Comparison of ENCODE assay signal across 17 cellular contexts in the genomic region with DNA sequence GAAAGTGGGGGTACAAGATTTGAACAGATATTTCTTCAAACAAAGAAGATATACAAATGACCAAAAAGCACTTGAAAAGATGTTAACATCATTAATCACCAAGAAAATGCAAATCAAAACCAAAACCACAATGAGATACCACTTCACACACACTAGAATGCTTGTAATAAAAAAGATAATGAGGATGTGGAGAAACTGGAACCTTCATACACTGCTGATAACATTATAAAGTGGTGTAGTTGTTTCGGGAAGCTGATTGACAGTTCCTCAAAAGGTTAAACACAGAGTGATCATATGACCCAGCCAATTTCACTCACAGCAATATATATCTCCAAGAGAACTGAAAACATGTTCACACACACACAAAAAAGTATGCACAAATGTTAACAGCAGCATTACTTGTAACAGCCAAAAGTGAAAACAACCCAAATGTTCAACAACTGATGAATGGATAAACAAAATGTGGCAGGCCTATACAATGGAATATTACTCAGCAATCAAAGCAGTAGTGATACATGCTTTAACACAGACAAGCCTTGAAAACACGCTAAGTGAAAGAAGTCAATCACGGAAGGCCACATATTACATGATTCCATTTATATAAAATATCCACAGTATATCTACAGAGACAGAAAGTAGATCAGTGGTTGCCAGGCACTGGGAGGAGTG. TPM values are rescaled to one million over a fixed set of nuclear protein-coding genes. Genes with fewer than 3 reads are reported as not detected.
DNase-seq lines count a peak whose midpoint lies in the region; ATAC-seq and TF ChIP-seq lines count a peak whose summit lies in the region.
"Had no signal": no experiment of that assay in that cellular context is flagged by ENCODE, and none has a peak within 500 bp of the region (broad histone marks: within the 10 kb centered on the region; RNA-seq: fewer than 3 reads in every experiment).

No MANE protein-coding gene starts in this region.

- H3K4me3 Mint-ChIP-seq in T-cell: no peak overlapping the region

- no peak overlapping the region for H3K4me3 ChIP-seq in DND-41 (ENCODE audit: low read depth in 1 of 2, low read length in 2 of 2)
- H3K4me3 ChIP-seq in fibroblast of villous mesenchyme (ENCODE audit: low read depth, low read length): no peak overlapping the region
- H3K4me3 ChIP-seq in A673 (ENCODE audit: low read depth, low read length, poor library complexity, severe bottlenecking): no peak overlapping the region
- H3K4me3 ChIP-seq: adrenal gland, esophagus muscularis mucosa, SJSA1 had no signal

- ATAC-seq in DND-41 (ENCODE audit: insufficient read depth, low read depth) (peak; percentile 29; the same call in 1 of the 3 replicates), T-cell (replicated peaks in 1 of 4) (peak in 3 of 4 experiments; percentile 35 to 61 (median 41))

- BruUV-seq in A673 (replicated peaks; lab: Mats Ljungman, UMichigan): no TSS peak

- H3K4me1 Mint-ChIP-seq in T-cell: peaks cover 38 to 46% (median 45%) of the 10 kb centered on the region in 3 donors

- H3K4me1 ChIP-seq in DND-41 (ENCODE audit: insufficient read depth, low read length) (no peaks in the 10 kb centered on the region), A673 (ENCODE audit: insufficient read depth, low read length, poor library complexity, severe bottlenecking) (no peaks in the 10 kb centered on the region)
- H3K4me1 ChIP-seq: adrenal gland had no signal

- peaks cover 38% of the 10 kb centered on the region for H3K36me3 Mint-ChIP-seq in T-cell

- POLR2A ChIA-PET in T-cell (lab: Charles Lee): interaction anchor here in 1 of 2 donors (0.7 kb wide), 1 partner anchor 679 kb away, joined by 3 read pairs; no protein-coding TSS in a partner anchor
- POLR2A ChIA-PET in A673 (lab: Charles Lee; ENCODE audit: low non-redundant PET): no interaction called here

- no peak overlapping the region for H3K27ac ChIP-seq in DND-41 (ENCODE audit: low read length)
- no peak overlapping the region for H3K27ac ChIP-seq in A673 (ENCODE audit: low read depth, low read length, poor library complexity, severe bottlenecking)
- H3K27ac ChIP-seq: adrenal gland, C4-2B, esophagus muscularis mucosa, SJSA1 had no signal

- H3K27me3 Mint-ChIP-seq in T-cell: no peaks in the 10 kb centered on the region

- H4K20me1 ChIP-seq in DND-41 (ENCODE audit: insufficient read depth, low read length): peaks cover 48% of the 10 kb centered on the region; the same call in 1 of the 2 replicates

- no peak overlapping the region for H3K4me2 ChIP-seq in DND-41 (ENCODE audit: insufficient read depth, low read length)

- CTCF ChIA-PET in T-cell (lab: Charles Lee) (interaction anchor here in 1 of 2 donors (0.6 kb wide), 1 partner anchor 24 kb away, joined by 5 read pairs; no protein-coding TSS in a partner anchor), A673 (lab: Charles Lee) (no interaction called here)

- H3K27ac Mint-ChIP-seq in T-cell: peak overlapping the region in 1 of 2 donors; percentile 3

- H3K79me2 ChIP-seq in DND-41 (ENCODE audit: insufficient read depth, low read length): peaks cover 96% of the 10 kb centered on the region

- TF ChIP-seq CTCF in DND-41 (IDR thresholded peaks at IDR 0.05; ENCODE audit: borderline replicate concordance, extremely low read depth, low read length, poor library complexity, severe bottlenecking) (no peak), fibroblast of villous mesenchyme (IDR thresholded peaks at IDR 0.05; ENCODE audit: insufficient read depth, low read depth, low read length) (no peak), A673 (conservative IDR thresholded peaks at IDR 0.05; ENCODE audit: low read depth, low read length) (no peak)

- H3K9me3 ChIP-seq in DND-41 (ENCODE audit: insufficient read depth, low read length, severe bottlenecking): no peaks in the 10 kb centered on the region
- H3K9me3 ChIP-seq in A673 (ENCODE audit: low read depth, low read length, poor library complexity, severe bottlenecking): no peaks in the 10 kb centered on the region
- H3K9me3 ChIP-seq: adrenal gland, esophagus muscularis mucosa, SJSA1 had no signal

- H3K9me3 Mint-ChIP-seq in T-cell: no peaks in the 10 kb centered on the region

- DNase-seq in CD1c-positive myeloid dendritic cell (ENCODE audit: extremely low spot score): peak; percentile 61
- no peak for DNase-seq in DND-41
- no peak for DNase-seq in T-cell
- peak; percentile 35 for DNase-seq in fibroblast of villous mesenchyme (ENCODE audit: low read depth)
- DNase-seq in A673 (ENCODE audit: low spot score): no peak
- no peak for DNase-seq in putamen (ENCODE audit: low spot score)
- DNase-seq in islet precursor cell: no peak
- DNase-seq in iPS-NIHi11 (ENCODE audit: low spot score): no peak
- DNase-seq: activated CD4-positive, alpha-beta T cell treated with anti-CD3 and anti-CD28 coated beads for 1 hour; adrenal gland; cortex of kidney; HCEC 1CT; hypothalamus; NCI-H2081 treated with DMSO at 0.1 percent for 48 hours had no signal

- no peak overlapping the region for H3K9ac ChIP-seq in DND-41 (ENCODE audit: low read depth, low read length)

- H2AFZ ChIP-seq in DND-41 (ENCODE audit: low read depth, low read length): no peak overlapping the region

- H3K36me3 ChIP-seq in DND-41 (ENCODE audit: insufficient read depth, low read length) (peaks cover 71% of the 10 kb centered on the region), A673 (ENCODE audit: insufficient read depth, low read length, poor library complexity, severe bottlenecking) (peaks cover 47% of the 10 kb centered on the region)

- no peaks in the 10 kb centered on the region for H3K27me3 ChIP-seq in DND-41 (ENCODE audit: insufficient read depth, low read length, poor library complexity)
- H3K27me3 ChIP-seq in A673 (replicated peaks; ENCODE audit: insufficient read depth, low read depth, low read length, poor library complexity): no peaks in the 10 kb centered on the region
- H3K27me3 ChIP-seq: adrenal gland, esophagus muscularis mucosa, SJSA1 had no signal

- intact Hi-C loops in A673 (cut with micrococcal nuclease; ENCODE audit: unreplicated experiment): no loop called here

RNA-seq across cellular contexts. Expression of gene PITPNB, which starts 15.1 kb away (rescaled TPM):
- total RNA-seq in T-cell (10 to 100 TPM; 58.3 to 67.2 (median 65.9) TPM), fibroblast of villous mesenchyme (23.2 and 29.4 TPM in 2 replicates), A673 (2021) (130 and 135 TPM in 2 replicates)

Comparison
In these comparisons a context has a peak if more than half of its experiments do, and no peak if none do; other contexts are left out.
1. DNase-seq: peak in CD1c-positive myeloid dendritic cell (single experiment) and fibroblast of villous mesenchyme (single experiment); none in DND-41 (single experiment), T-cell (0 of 34), A673 (single experiment), putamen (single experiment), islet precursor cell (single experiment) and iPS-NIHi11 (single experiment).